In genomic region chr17:4903051-4903818, GRCh38 we compare ENCODE assay signal across 8 cellular contexts.
DNase-seq lines count a peak whose midpoint lies in the region; TF ChIP-seq lines count a peak whose summit lies in the region.

Gene CHRNE (minus strand): TSS chr17:4903098. CDS start chr17:4903063, 35 bp downstream.

- TF ChIP-seq CTCF in VCaP (conservative IDR thresholded peaks at IDR 0.05), result peak; percentile 79
- peak; percentile 86 for TF ChIP-seq CTCF in brain microvascular endothelial cell (IDR thresholded peaks at IDR 0.05; ENCODE audit: low read depth, low read length, missing control alignments)

- no peaks in the 10 kb centered on the region for H3K36me3 ChIP-seq in brain microvascular endothelial cell (replicated peaks)

- no peak within 1 kb of the TSS for H3K27ac ChIP-seq in VCaP
- H3K27ac ChIP-seq in brain microvascular endothelial cell, result no peak within 1 kb of the TSS

- H3K4me3 ChIP-seq in brain microvascular endothelial cell (ENCODE audit: low read depth, low read length), result no peak within 1 kb of the TSS

- in situ Hi-C loops in brain microvascular endothelial cell (cut with HindIII; ENCODE audit: low pct_ligation_motif_present, low sequenced_read_pairs), result no loop called here

- no peaks in the 10 kb centered on the region for H3K27me3 ChIP-seq in brain microvascular endothelial cell (replicated peaks)

- peak; percentile 30 for DNase-seq in NK-92 treated with Interleukin-12 subunit alpha and Interleukin-12 subunit beta, amount 100 ng/mL, for 24 hours (lab: John Stamatoyannopoulos, UW)
- no peak for DNase-seq in NK-92 (lab: John Stamatoyannopoulos, UW; ENCODE audit: unreplicated experiment)
- peak; percentile 27 for DNase-seq in NCI-H2107 (lab: John Stamatoyannopoulos, UW)
- DNase-seq in brain microvascular endothelial cell, result peak; percentile 76
- DNase-seq in iris pigment epithelial cell (ENCODE audit: low read depth), result peak; percentile 78
- peak; percentile 31 to 35 for DNase-seq in stimulated activated CD4-positive, alpha-beta T cell treated with anti-CD3 and anti-CD28 coated beads, Interleukin-15, amount 100 ng/mL, for 1 hour (ENCODE audit: low read depth in 1 of 2, low spot score in 1 of 2)
- DNase-seq in hepatic stellate cell (ENCODE audit: low spot score), result no peak

Comparison
In these comparisons a context has a peak if more than half of its experiments do, and no peak if none do; other contexts are left out.
1. DNase-seq: peak in NK-92 treated with Interleukin-12 subunit alpha and Interleukin-12 subunit beta, amount 100 ng/mL, for 24 hours (single experiment), NCI-H2107 (single experiment), brain microvascular endothelial cell (single experiment), iris pigment epithelial cell (single experiment) and stimulated activated CD4-positive, alpha-beta T cell treated with anti-CD3 and anti-CD28 coated beads, Interleukin-15, amount 100 ng/mL, for 1 hour (2 of 2); none in NK-92 (single experiment) and hepatic stellate cell (single experiment).